In genomic region chr3:155870133-155870944, GRCh38 we compare ENCODE assay signal across 8 cellular contexts. TPM values are rescaled to one million over a fixed set of nuclear protein-coding genes. Genes with fewer than 3 reads are reported as not detected.
DNase-seq lines count a peak whose midpoint lies in the region; ATAC-seq and TF ChIP-seq lines count a peak whose summit lies in the region.

GMPS (plus strand) TSS chr3:155870650; CDS start chr3:155870871, 221 bp downstream.

- no peaks in the 10 kb centered on the region for H3K27me3 ChIP-seq in spleen (replicated peaks in 1 of 7)

- peak in 1 of 3 donors; percentile 34 for TF ChIP-seq POLR2A in spleen (IDR thresholded peaks at IDR 0.05)

- peaks cover 14 to 49% (median 30%) of the 10 kb centered on the region in 6 donors for H3K4me1 ChIP-seq in spleen

- 0 to 1% (median 0%) methylated on average over 23 to 83 of the region's 83 CpGs for WGBS in spleen, 5 donors

- H3K9me3 ChIP-seq in spleen, result no peaks in the 10 kb centered on the region

- H3K36me3 ChIP-seq in spleen, result no peaks in the 10 kb centered on the region

- no peaks in the 10 kb centered on the region for H3K27me3 Mint-ChIP-seq in WTC11 (ENCODE audit: low read depth)
- peaks cover 0 to 9% (median 4%) of the 10 kb centered on the region in 3 donors for H3K27me3 Mint-ChIP-seq in immature natural killer cell (ENCODE audit: low read depth in 3 of 3)

- TF ChIP-seq CTCF in WTC11 (IDR thresholded peaks at IDR 0.05), result no peak
- no peak for TF ChIP-seq CTCF in cardiac fibroblast (IDR thresholded peaks at IDR 0.05; ENCODE audit: low read depth, low read length)
- peak; percentile 40 to 85 (median 73) for TF ChIP-seq CTCF in spleen (IDR thresholded peaks at IDR 0.05 in 8 of 11, conservative IDR thresholded peaks at IDR 0.05 in 3 of 11)

- ATAC-seq in GM18909 (IDR thresholded peaks at IDR 0.05; ENCODE audit: poor library complexity, unreplicated experiment), result peak; percentile 92
- peak; percentile 90 for ATAC-seq in HG03175 (IDR thresholded peaks at IDR 0.05; ENCODE audit: unreplicated experiment)
- ATAC-seq in WTC11, result peak; percentile 92

- H3K4me3 Mint-ChIP-seq in WTC11, result peak within 1 kb of the TSS; percentile 96
- H3K4me3 Mint-ChIP-seq in immature natural killer cell, result peak within 1 kb of the TSS; percentile 91 to 96 (median 94)

- H3K27ac ChIP-seq in spleen, result peak within 1 kb of the TSS; percentile 87 to 97 (median 94)

- H3K4me1 Mint-ChIP-seq in WTC11 (peaks cover 33% of the 10 kb centered on the region), immature natural killer cell (peaks cover 21 to 27% of the 10 kb centered on the region in 2 donors)

- DNase-seq in AG08395 (ENCODE audit: low spot score), result peak; percentile 97
- peak; percentile 91 for DNase-seq in NCI-H2227 treated with DMSO at 0.1 percent for 48 hours (lab: John Stamatoyannopoulos, UW)
- DNase-seq in WTC11 (ENCODE audit: low spot score), result peak; percentile 96
- DNase-seq in cardiac fibroblast (ENCODE audit: low read depth in 2 of 2), result peak; percentile 90 to 97
- peak; percentile 96 to 98 (median 97) for DNase-seq in immature natural killer cell
- peak; percentile 100 for DNase-seq in spleen

- H3K27ac Mint-ChIP-seq in WTC11 (peak within 1 kb of the TSS; percentile 95), immature natural killer cell (peak within 1 kb of the TSS; percentile 87 to 98 (median 96))

- POLR2A ChIA-PET in WTC11 (lab: Charles Lee), result interaction anchor here (0.6 to 1.5 kb wide), 5 partner anchors 16 to 124 kb away, joined by 3 to 12 read pairs (median 5); partner anchors contain the start of genes C3orf33 and SLC33A1

- H3K36me3 Mint-ChIP-seq in WTC11, result no peaks in the 10 kb centered on the region
- H3K36me3 Mint-ChIP-seq in immature natural killer cell, result no peaks in the 10 kb centered on the region

- intact Hi-C loops in spleen (cut with DNase I; ENCODE audit: low total_unique reads), result loop anchor here (10.0 kb wide), 1 partner anchor 66 kb away; the partner anchor contains the start of gene C3orf33

- CTCF ChIA-PET in WTC11 (lab: Charles Lee), result interaction anchor here (0.6 to 3.5 kb wide), 19 partner anchors 9 to 1318 kb away, joined by 3 to 44 read pairs (median 4); partner anchors contain the start of genes C3orf33, PLCH1 and SLC33A1

- H3K9me3 Mint-ChIP-seq in WTC11 (no peaks in the 10 kb centered on the region), immature natural killer cell (no peaks in the 10 kb centered on the region)

- H3K4me3 ChIP-seq in cardiac fibroblast (replicated peaks in 1 of 2; ENCODE audit: low read depth in 2 of 2, low read length in 2 of 2), result peak within 1 kb of the TSS; percentile 85 to 96
- peak within 1 kb of the TSS; percentile 76 to 100 (median 98) for H3K4me3 ChIP-seq in spleen

TF ChIP-seq in WTC11, 78 proteins besides CTCF, POLR2A, EP300 and RAD21 (continues in another document):
- 0 out of 2 replicates have a peak, but pooled peaks have one; percentile 72 for TF ChIP-seq ZNF219 (CRISPR knock-in tag; IDR thresholded peaks at IDR 0.05; ENCODE audit: borderline replicate concordance)
- peak; percentile 87 for TF ChIP-seq SP1 (CRISPR knock-in tag; conservative IDR thresholded peaks at IDR 0.05)
- TF ChIP-seq MLX (CRISPR knock-in tag; IDR thresholded peaks at IDR 0.05), result 0 out of 2 replicates have a peak, but pooled peaks have one; percentile 43
- TF ChIP-seq RELA (CRISPR knock-in tag; IDR thresholded peaks at IDR 0.05; ENCODE audit: borderline replicate concordance), result peak; percentile 10; the same call in 1 of the 2 replicates
- TF ChIP-seq MAX (CRISPR knock-in tag; IDR thresholded peaks at IDR 0.05), result peak; percentile 64
- TF ChIP-seq ESRRA (CRISPR knock-in tag; IDR thresholded peaks at IDR 0.05; ENCODE audit: borderline replicate concordance), result 0 out of 2 replicates have a peak, but pooled peaks have one; percentile 36
- 0 out of 2 replicates have a peak, but pooled peaks have one; percentile 47 for TF ChIP-seq KAT7 (CRISPR knock-in tag; IDR thresholded peaks at IDR 0.05; ENCODE audit: borderline replicate concordance)
- peak; percentile 57; the same call in 1 of the 2 replicates for TF ChIP-seq CREM (CRISPR knock-in tag; IDR thresholded peaks at IDR 0.05)
- TF ChIP-seq PRRX2 (CRISPR knock-in tag; IDR thresholded peaks at IDR 0.05), result no peak
- 0 out of 2 replicates have a peak, but pooled peaks have one; percentile 24 for TF ChIP-seq USF1 (CRISPR knock-in tag; IDR thresholded peaks at IDR 0.05)
- TF ChIP-seq GRHL2 (CRISPR knock-in tag; IDR thresholded peaks at IDR 0.05; ENCODE audit: insufficient replicate concordance, severe bottlenecking), result no peak
- TF ChIP-seq SMAD3 (CRISPR knock-in tag; IDR thresholded peaks at IDR 0.05; ENCODE audit: borderline replicate concordance), result no peak
- 0 out of 2 replicates have a peak, but pooled peaks have one; percentile 3 for TF ChIP-seq ZBTB21 (CRISPR knock-in tag; IDR thresholded peaks at IDR 0.05; ENCODE audit: borderline replicate concordance)
- TF ChIP-seq ETV6 (CRISPR knock-in tag; IDR thresholded peaks at IDR 0.05), result 0 out of 2 replicates have a peak, but pooled peaks have one; percentile 50
- TF ChIP-seq TEAD4 (CRISPR knock-in tag; IDR thresholded peaks at IDR 0.05), result peak; percentile 53; the same call in 1 of the 2 replicates
- TF ChIP-seq, protein P1, sequence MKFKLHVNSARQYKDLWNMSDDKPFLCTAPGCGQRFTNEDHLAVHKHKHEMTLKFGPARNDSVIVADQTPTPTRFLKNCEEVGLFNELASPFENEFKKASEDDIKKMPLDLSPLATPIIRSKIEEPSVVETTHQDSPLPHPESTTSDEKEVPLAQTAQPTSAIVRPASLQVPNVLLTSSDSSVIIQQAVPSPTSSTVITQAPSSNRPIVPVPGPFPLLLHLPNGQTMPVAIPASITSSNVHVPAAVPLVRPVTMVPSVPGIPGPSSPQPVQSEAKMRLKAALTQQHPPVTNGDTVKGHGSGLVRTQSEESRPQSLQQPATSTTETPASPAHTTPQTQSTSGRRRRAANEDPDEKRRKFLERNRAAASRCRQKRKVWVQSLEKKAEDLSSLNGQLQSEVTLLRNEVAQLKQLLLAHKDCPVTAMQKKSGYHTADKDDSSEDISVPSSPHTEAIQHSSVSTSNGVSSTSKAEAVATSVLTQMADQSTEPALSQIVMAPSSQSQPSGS (CRISPR knock-in tag; IDR thresholded peaks at IDR 0.05; ENCODE audit: borderline replicate concordance, low read depth), result no peak
- TF ChIP-seq FOXP1 (CRISPR knock-in tag; IDR thresholded peaks at IDR 0.05; ENCODE audit: borderline replicate concordance), result peak; percentile 10; the same call in 1 of the 2 replicates
- no peak for TF ChIP-seq ZNF396 (CRISPR knock-in tag; IDR thresholded peaks at IDR 0.05; ENCODE audit: borderline replicate concordance)
- TF ChIP-seq ZNF416 (CRISPR knock-in tag; IDR thresholded peaks at IDR 0.05), result no peak
- peak; percentile 64; the same call in 1 of the 2 replicates for TF ChIP-seq ZNF281 (CRISPR knock-in tag; IDR thresholded peaks at IDR 0.05)
- no peak for TF ChIP-seq ELF4 (CRISPR knock-in tag; IDR thresholded peaks at IDR 0.05; ENCODE audit: low read depth)
- peak; percentile 60 for TF ChIP-seq TEAD1 (CRISPR knock-in tag; IDR thresholded peaks at IDR 0.05)
- peak; percentile 19; the same call in 1 of the 2 replicates for TF ChIP-seq NFE2L1 (CRISPR knock-in tag; IDR thresholded peaks at IDR 0.05)
- no peak for TF ChIP-seq JAZF1 (CRISPR knock-in tag; IDR thresholded peaks at IDR 0.05)

RNA-seq across cellular contexts. Expression of gene GMPS, which starts in this region (rescaled TPM):
- total RNA-seq in WTC11 (2021) (125 to 136 TPM (median 128 TPM) in 3 replicates), spleen (10 to 100 TPM; 32.3 to 47.4 (median 39.8) TPM)
- polyA plus RNA-seq in immature natural killer cell (10 to 100 TPM; 48.1 to 98.7 (median 68.1) TPM), spleen (10 to 100 TPM; 10.8 to 18.1 (median 16.4) TPM)

Comparison
In these comparisons a context has a peak if more than half of its experiments do, and no peak if none do; other contexts are left out.
1. Peak in every context shown above with its lines: DNase-seq, ATAC-seq, H3K4me3 ChIP-seq and H3K27ac ChIP-seq.
2. CTCF ChIP-seq: peak in spleen (11 of 11); none in WTC11 (single experiment) and cardiac fibroblast (single experiment).